In the genomic region with DNA sequence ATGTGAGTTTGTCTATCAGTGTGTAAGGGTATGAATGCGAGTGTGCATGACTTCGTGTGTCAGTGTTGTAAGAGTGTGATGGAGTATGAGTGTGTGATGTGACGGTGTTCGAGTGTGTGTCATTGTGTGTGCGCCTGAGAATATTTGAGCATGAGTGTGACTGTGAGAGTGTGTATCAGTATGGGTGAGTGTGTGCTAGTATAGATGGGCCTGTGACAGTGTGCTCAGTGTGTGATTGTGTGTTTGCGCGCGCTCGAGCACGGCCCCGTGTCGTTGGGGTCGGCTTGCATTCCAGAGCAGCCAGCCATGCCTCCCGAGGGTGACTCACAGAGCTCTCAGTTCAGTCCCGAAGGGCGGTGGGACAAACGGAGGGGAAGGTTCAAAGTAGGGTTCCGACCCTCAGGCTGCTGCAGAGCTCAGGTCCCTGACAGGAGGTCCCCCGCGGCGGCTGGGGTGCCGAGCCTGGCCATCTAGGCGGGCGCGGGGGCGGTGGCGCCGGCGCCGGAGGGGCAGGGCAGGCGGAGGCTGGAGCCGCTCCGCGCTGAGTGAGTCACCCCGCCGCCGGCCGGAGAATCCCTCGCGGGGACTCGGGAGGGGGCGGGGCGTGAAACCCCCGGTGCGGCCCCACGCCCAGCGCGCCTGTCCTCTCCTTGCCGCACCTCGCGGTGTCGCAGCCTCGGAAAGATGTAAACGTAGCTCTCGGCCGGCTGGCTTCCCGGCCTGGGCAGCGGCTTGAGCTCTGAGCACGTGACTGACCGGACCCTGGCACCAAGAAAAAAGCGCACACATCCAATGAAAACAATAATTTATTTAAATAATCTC, we compare ENCODE assay signal across 9 cellular contexts. TPM values are rescaled to one million over a fixed set of nuclear protein-coding genes. Genes with fewer than 3 reads are reported as not detected.
DNase-seq lines count a peak whose midpoint lies in the region; ATAC-seq and TF ChIP-seq lines count a peak whose summit lies in the region.
"Had no signal": no experiment of that assay in that cellular context is flagged by ENCODE, and none has a peak within 500 bp of the region (broad histone marks: within the 10 kb centered on the region; RNA-seq: fewer than 3 reads in every experiment).

No MANE protein-coding gene starts in this region.

- H3K4me3 Mint-ChIP-seq in activated naive CD4-positive, alpha-beta T cell treated with anti-CD3 and anti-CD28 coated beads, Interleukin-2, amount 10 ng/mL, durations not matched to agents 7 days and 5 days, result peak overlapping the region; percentile 5

- H3K9me3 ChIP-seq in HUES64 (ENCODE audit: insufficient read depth, low read depth, low read length) (no peaks in the 10 kb centered on the region), right cardiac atrium (ENCODE audit: control insufficient read depth, low read length) (no peaks in the 10 kb centered on the region), spleen (peaks cover 0 to 6% (median 0%) of the 10 kb centered on the region in 8 donors)

- H3K4me1 ChIP-seq in HUES64 (ENCODE audit: insufficient read depth, low read length) (peaks cover 49% of the 10 kb centered on the region), right cardiac atrium (ENCODE audit: control insufficient read depth, insufficient read depth, low read length) (peaks cover 13% of the 10 kb centered on the region), spleen (peaks cover 67 to 100% (median 89%) of the 10 kb centered on the region in 6 donors)

- H3K9me3 Mint-ChIP-seq in activated naive CD4-positive, alpha-beta T cell treated with anti-CD3 and anti-CD28 coated beads, Interleukin-2, amount 10 ng/mL, durations not matched to agents 7 days and 5 days, result no peaks in the 10 kb centered on the region

- peaks cover 59% of the 10 kb centered on the region for H3K4me1 Mint-ChIP-seq in activated naive CD4-positive, alpha-beta T cell treated with anti-CD3 and anti-CD28 coated beads, Interleukin-2, amount 10 ng/mL, durations not matched to agents 7 days and 5 days

- peak; percentile 60 for DNase-seq in COLO829 (ENCODE audit: low spot score)
- no peak for DNase-seq in activated naive CD4-positive, alpha-beta T cell treated with anti-CD3 and anti-CD28 coated beads, Interleukin-2, amount 10 ng/mL, durations not matched to agents 7 days and 5 days
- peak in 2 of 3 donors; percentile 60 to 61 for DNase-seq in right cardiac atrium
- peak; percentile 79 for DNase-seq in spleen
- DNase-seq in cerebellar nuclear complex (lab: John Stamatoyannopoulos, UW), result no peak
- DNase-seq in inferior parietal cortex (ENCODE audit: extremely low spot score), result no peak

- no peak overlapping the region for H3K9ac ChIP-seq in HUES64 (ENCODE audit: low read depth, low read length)

- peaks cover 3% of the 10 kb centered on the region for H3K36me3 Mint-ChIP-seq in activated naive CD4-positive, alpha-beta T cell treated with anti-CD3 and anti-CD28 coated beads, Interleukin-2, amount 10 ng/mL, durations not matched to agents 7 days and 5 days

- H3K36me3 ChIP-seq in HUES64 (ENCODE audit: insufficient read depth, low read length), result no peaks in the 10 kb centered on the region
- H3K36me3 ChIP-seq in spleen, result no peaks in the 10 kb centered on the region

- intact Hi-C loops in right cardiac atrium (cut with DNase I), result no loop called here
- intact Hi-C loops in spleen (cut with DNase I; ENCODE audit: low total_unique reads), result no loop called here

- peak in 1 of 2 donors; percentile 65 for ATAC-seq in right cardiac atrium
- ATAC-seq in GM21423 (IDR thresholded peaks at IDR 0.05; ENCODE audit: unreplicated experiment), result no peak

- H3K27ac Mint-ChIP-seq in activated naive CD4-positive, alpha-beta T cell treated with anti-CD3 and anti-CD28 coated beads, Interleukin-2, amount 10 ng/mL, durations not matched to agents 7 days and 5 days, result peak overlapping the region; percentile 60

- TF ChIP-seq CTCF in spleen (IDR thresholded peaks at IDR 0.05 in 8 of 11, conservative IDR thresholded peaks at IDR 0.05 in 3 of 11), result no peak

- H3K27ac ChIP-seq in HUES64 (ENCODE audit: low read depth, low read length) (no peak overlapping the region), right cardiac atrium (ENCODE audit: low read length) (no peak overlapping the region), spleen (no peak overlapping the region)

- WGBS in HUES64, result 2% methylated on average over 61 of the region's 61 CpGs
- WGBS in right cardiac atrium, result 10% methylated on average over 61 of the region's 61 CpGs
- WGBS in spleen, 5 donors, result 7 to 9% (median 7%) methylated on average over 28 to 61 of the region's 61 CpGs

- no peak for TF ChIP-seq POLR2A in spleen (IDR thresholded peaks at IDR 0.05)

- H3K4me3 ChIP-seq in HUES64 (ENCODE audit: low read length), result peak overlapping the region; percentile 32
- H3K4me3 ChIP-seq in right cardiac atrium (ENCODE audit: low read length), result no peak overlapping the region
- H3K4me3 ChIP-seq in spleen, result peak overlapping the region in 6 of 8 donors; percentile 7 to 58 (median 16)

- H3K27me3 ChIP-seq in HUES64 (ENCODE audit: insufficient read depth, low read length) (peaks cover 98% of the 10 kb centered on the region), right cardiac atrium (ENCODE audit: control insufficient read depth, insufficient read depth) (no peaks in the 10 kb centered on the region), spleen (replicated peaks in 1 of 7) (peaks cover 56 to 100% (median 100%) of the 10 kb centered on the region in 7 donors)

- CTCF ChIA-PET in activated naive CD4-positive, alpha-beta T cell treated with anti-CD3 and anti-CD28 coated beads, Interleukin-2, amount 10 ng/mL, durations not matched to agents 7 days and 5 days (lab: Charles Lee), result interaction anchor here (0.8 to 1.0 kb wide), 2 partner anchors 17 to 395 kb away, joined by 3 to 5 read pairs; no protein-coding TSS in a partner anchor

- H3K27me3 Mint-ChIP-seq in activated naive CD4-positive, alpha-beta T cell treated with anti-CD3 and anti-CD28 coated beads, Interleukin-2, amount 10 ng/mL, durations not matched to agents 7 days and 5 days, result peaks cover 99% of the 10 kb centered on the region

RNA-seq across cellular contexts. Expression of a gene that starts 3.8 kb away (rescaled TPM):
- polyA plus RNA-seq in HUES64 (2013, experiment 1 of 2), result 0.95 TPM
- 1.8 TPM for polyA plus RNA-seq in HUES64 (2013, experiment 2 of 2)
- not detected for total RNA-seq in right cardiac atrium
- not detected for polyA plus RNA-seq in right cardiac atrium
- total RNA-seq in spleen, result not detected
- under 1 TPM in 1 of 3 donors, not detected in 2; 0.06 TPM for polyA plus RNA-seq in spleen
- total RNA-seq: pulmonary artery endothelial cell had no signal

RNA-seq across cellular contexts. Expression of a gene that starts 13.6 kb away (rescaled TPM):
- polyA plus RNA-seq in HUES64 (2013, experiment 1 of 2), result 2.3 TPM
- polyA plus RNA-seq in HUES64 (2013, experiment 2 of 2), result 1.6 TPM
- total RNA-seq in right cardiac atrium (under 1 TPM in 2 of 4 donors, not detected in 2; 0.18 to 0.23 TPM), spleen (not detected)
- polyA plus RNA-seq in right cardiac atrium (0.23 TPM), spleen (under 1 TPM in 1 of 3 donors, not detected in 2; 0.16 TPM)

Comparison
In these comparisons a context has a peak if more than half of its experiments do, and no peak if none do; other contexts are left out.
1. DNase-seq: peak in COLO829 (single experiment), right cardiac atrium (2 of 3) and spleen (single experiment); none in activated naive CD4-positive, alpha-beta T cell treated with anti-CD3 and anti-CD28 coated beads, Interleukin-2, amount 10 ng/mL, durations not matched to agents 7 days and 5 days (single experiment), cerebellar nuclear complex (0 of 2) and inferior parietal cortex (single experiment).